13 cellular contexts compared by ENCODE assay signal in the genomic region with DNA sequence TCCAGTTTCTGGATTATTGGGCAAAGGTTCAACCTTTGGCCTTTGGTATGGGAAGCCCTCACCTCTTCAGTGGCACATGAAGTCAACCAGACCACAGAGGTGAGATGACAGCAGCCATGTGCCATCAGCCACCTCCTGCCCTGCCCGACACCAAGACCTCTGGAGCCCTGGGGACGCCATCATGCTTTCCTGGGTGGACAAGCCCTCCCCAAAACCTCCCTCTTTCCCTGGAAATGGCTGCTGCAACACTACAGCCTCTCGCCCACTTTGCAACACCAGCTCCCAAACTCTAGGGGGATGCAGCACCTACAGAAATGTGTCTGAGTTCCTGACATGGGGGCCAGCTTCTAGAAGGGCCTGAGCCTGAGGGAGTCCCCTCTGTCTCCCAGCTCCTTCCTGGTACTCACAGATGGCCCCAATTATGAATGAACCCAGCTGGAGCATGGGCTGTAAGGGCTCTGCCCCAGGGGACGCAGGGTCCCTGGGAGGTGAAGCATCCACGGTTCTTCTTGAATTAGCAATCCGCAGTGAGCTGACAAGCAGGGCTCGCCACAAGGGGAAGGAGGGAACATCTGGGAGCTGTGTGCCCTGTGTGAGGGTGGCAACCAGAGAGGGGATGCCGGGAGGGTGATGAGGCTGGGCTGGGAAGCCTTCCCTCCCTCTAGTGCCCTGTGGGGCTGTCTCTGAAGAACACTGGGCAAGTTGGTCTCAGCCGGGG.
DNase-seq lines count a peak whose midpoint lies in the region; ATAC-seq and TF ChIP-seq lines count a peak whose summit lies in the region.
"Had no signal": no experiment of that assay in that cellular context is flagged by ENCODE, and none has a peak within 500 bp of the region (broad histone marks: within the 10 kb centered on the region; RNA-seq: fewer than 3 reads in every experiment).

No MANE protein-coding gene starts in this region.

- no peaks in the 10 kb centered on the region for H3K23me2 ChIP-seq in H9 (ENCODE audit: insufficient read length, low read depth, low read length, poor library complexity, severe bottlenecking)

- no peak overlapping the region for H4K5ac ChIP-seq in H9 (ENCODE audit: insufficient read length, low read depth, low read length)

- H3K27ac ChIP-seq in H9 (ENCODE audit: insufficient read length, low read depth, low read length) = no peak overlapping the region

- no peak overlapping the region for H2AK5ac ChIP-seq in H9 (ENCODE audit: insufficient read length, low read length)

- H2BK12ac ChIP-seq in H9 (ENCODE audit: insufficient read length, low read depth, low read length) = no peak overlapping the region

- H3K9me3 ChIP-seq in H9 (ENCODE audit: control insufficient read depth, low read depth, low read length) = no peaks in the 10 kb centered on the region

- H3K23ac ChIP-seq in H9 (ENCODE audit: insufficient read length, low read depth, low read length) = no peak overlapping the region

- H3K36me3 Mint-ChIP-seq in activated naive CD8-positive, alpha-beta T cell treated with anti-CD3 and anti-CD28 coated beads, Interleukin-2, amount 50 U/mL, for 24 hours (ENCODE audit: low read depth) = no peaks in the 10 kb centered on the region
- H3K36me3 Mint-ChIP-seq in activated naive CD8-positive, alpha-beta T cell treated with anti-CD3 and anti-CD28 coated beads for 36 hours = no peaks in the 10 kb centered on the region
- no peaks in the 10 kb centered on the region for H3K36me3 Mint-ChIP-seq in H9 (ENCODE audit: insufficient read depth in 1 of 3, low read depth in 3 of 3)

- H3K4me3 Mint-ChIP-seq in activated naive CD8-positive, alpha-beta T cell treated with anti-CD3 and anti-CD28 coated beads, Interleukin-2, amount 50 U/mL, for 24 hours = no peak overlapping the region
- no peak overlapping the region for H3K4me3 Mint-ChIP-seq in activated naive CD8-positive, alpha-beta T cell treated with anti-CD3 and anti-CD28 coated beads for 36 hours
- H3K4me3 Mint-ChIP-seq in H9 = no peak overlapping the region

- H2BK120ac ChIP-seq in H9 (ENCODE audit: low read depth, low read length, poor library complexity, severe bottlenecking) = no peak overlapping the region

- H3K27me3 ChIP-seq in H9 (ENCODE audit: insufficient read depth, low read length) = no peaks in the 10 kb centered on the region

- H3K14ac ChIP-seq in H9 (ENCODE audit: insufficient read depth, low read length) = no peak overlapping the region; the same call in 1 of the 2 replicates

- H2BK20ac ChIP-seq in H9 (ENCODE audit: low read depth, low read length, poor library complexity, severe bottlenecking) = no peak overlapping the region

- H3K9me3 Mint-ChIP-seq in activated naive CD8-positive, alpha-beta T cell treated with anti-CD3 and anti-CD28 coated beads, Interleukin-2, amount 50 U/mL, for 24 hours = no peaks in the 10 kb centered on the region
- no peaks in the 10 kb centered on the region for H3K9me3 Mint-ChIP-seq in activated naive CD8-positive, alpha-beta T cell treated with anti-CD3 and anti-CD28 coated beads for 36 hours
- H3K9me3 Mint-ChIP-seq in H9 = peaks cover 5 to 6% of the 10 kb centered on the region in 2 experiments; a peak in 3 of 5 replicates

- H3K79me1 ChIP-seq in H9 (ENCODE audit: insufficient read depth, low read depth, low read length, poor library complexity, severe bottlenecking) = no peaks in the 10 kb centered on the region

- no peaks in the 10 kb centered on the region for H4K20me1 ChIP-seq in H9 (ENCODE audit: control insufficient read depth, insufficient read depth, insufficient read length)

- no peaks in the 10 kb centered on the region for H3K27me3 Mint-ChIP-seq in activated naive CD8-positive, alpha-beta T cell treated with anti-CD3 and anti-CD28 coated beads, Interleukin-2, amount 50 U/mL, for 24 hours
- no peaks in the 10 kb centered on the region for H3K27me3 Mint-ChIP-seq in activated naive CD8-positive, alpha-beta T cell treated with anti-CD3 and anti-CD28 coated beads for 36 hours
- H3K27me3 Mint-ChIP-seq in H9 (ENCODE audit: low read depth) = peaks cover 18% of the 10 kb centered on the region

- no peaks in the 10 kb centered on the region for H3K79me2 ChIP-seq in H9 (ENCODE audit: insufficient read depth, low read length)

- no peak overlapping the region for H4K8ac ChIP-seq in H9 (replicated peaks; ENCODE audit: insufficient read length, low read depth, low read length)

- TF ChIP-seq CTCF in H9 (conservative IDR thresholded peaks at IDR 0.05) = peak; percentile 42

- no peak overlapping the region for H3K56ac ChIP-seq in H9 (ENCODE audit: insufficient read length, low read depth, low read length)

- H4K91ac ChIP-seq in H9 (ENCODE audit: insufficient read length, low read depth, low read length) = no peak overlapping the region

- H3K9ac ChIP-seq in H9 (ENCODE audit: extremely low read depth, insufficient read length, low read length) = no peak overlapping the region

- no peak overlapping the region for H2AFZ ChIP-seq in H9 (ENCODE audit: low read length)

- no peak overlapping the region for H2BK5ac ChIP-seq in H9 (ENCODE audit: insufficient read length, low read length)

- WGBS in H9 (ENCODE audit: extremely low coverage, insufficient read length, low lambda C conversion rate) = no CpG with 5 or more reads among the region's 9 CpGs

- H3K27ac Mint-ChIP-seq in activated naive CD8-positive, alpha-beta T cell treated with anti-CD3 and anti-CD28 coated beads, Interleukin-2, amount 50 U/mL, for 24 hours = no peak overlapping the region
- H3K27ac Mint-ChIP-seq in activated naive CD8-positive, alpha-beta T cell treated with anti-CD3 and anti-CD28 coated beads for 36 hours = no peak overlapping the region
- H3K27ac Mint-ChIP-seq in H9 = peak overlapping the region in 1 of 3 experiments; percentile 91; a peak in 2 of 7 replicates

- no peak overlapping the region for H2BK15ac ChIP-seq in H9 (ENCODE audit: low read depth, low read length)

- no peak for DNase-seq in activated naive CD8-positive, alpha-beta T cell treated with anti-CD3 and anti-CD28 coated beads, Interleukin-2, amount 50 U/mL, for 24 hours
- no peak for DNase-seq in activated naive CD8-positive, alpha-beta T cell treated with anti-CD3 and anti-CD28 coated beads for 36 hours
- DNase-seq in H9 (no peak), ecto neural progenitor cell (ENCODE audit: low spot score) (peak; percentile 36), foreskin melanocyte (no peak)
- peak; percentile 6 for DNase-seq in stimulated activated CD8-positive, alpha-beta memory T cell treated with anti-CD3 and anti-CD28 coated beads, Interleukin-4, amount 100 ng/mL, for 48 hours
- DNase-seq: COR-L47, DMS53, NCI-H1930, NCI-H774, PC-3 had no signal

- no peak overlapping the region for H3K4ac ChIP-seq in H9 (ENCODE audit: low read depth, low read length)

- no peak overlapping the region for H3T11ph ChIP-seq in H9 (ENCODE audit: low read length)

- H3K18ac ChIP-seq in H9 (ENCODE audit: insufficient read length, low read depth, low read length) = no peak overlapping the region

- H3K4me1 ChIP-seq in H9 (ENCODE audit: insufficient read depth, low read length) = no peaks in the 10 kb centered on the region

- ATAC-seq in activated naive CD8-positive, alpha-beta T cell treated with anti-CD3 and anti-CD28 coated beads, Interleukin-2, amount 50 U/mL, for 24 hours = peak; percentile 34
- no peak for ATAC-seq in GM18502 (IDR thresholded peaks at IDR 0.05; ENCODE audit: poor library complexity, unreplicated experiment)
- ATAC-seq in HG03354 (IDR thresholded peaks at IDR 0.05; ENCODE audit: poor library complexity, severe bottlenecking, unreplicated experiment) = no peak
- ATAC-seq: PC-3 had no signal

- no peak overlapping the region for H3K4me2 ChIP-seq in H9 (ENCODE audit: insufficient read depth, insufficient read length, low read length)

- H3K4me1 Mint-ChIP-seq in activated naive CD8-positive, alpha-beta T cell treated with anti-CD3 and anti-CD28 coated beads, Interleukin-2, amount 50 U/mL, for 24 hours = no peaks in the 10 kb centered on the region
- no peaks in the 10 kb centered on the region for H3K4me1 Mint-ChIP-seq in activated naive CD8-positive, alpha-beta T cell treated with anti-CD3 and anti-CD28 coated beads for 36 hours
- H3K4me1 Mint-ChIP-seq in H9 = no peaks in the 10 kb centered on the region

Comparison
In these comparisons a context has a peak if more than half of its experiments do, and no peak if none do; other contexts are left out.
1. DNase-seq: peak in ecto neural progenitor cell (single experiment) and stimulated activated CD8-positive, alpha-beta memory T cell treated with anti-CD3 and anti-CD28 coated beads, Interleukin-4, amount 100 ng/mL, for 48 hours (single experiment); none in activated naive CD8-positive, alpha-beta T cell treated with anti-CD3 and anti-CD28 coated beads, Interleukin-2, amount 50 U/mL, for 24 hours (single experiment), activated naive CD8-positive, alpha-beta T cell treated with anti-CD3 and anti-CD28 coated beads for 36 hours (single experiment), H9 (single experiment) and foreskin melanocyte (single experiment).